Comparison of ENCODE assay signal across 19 cellular contexts in the genomic region with DNA sequence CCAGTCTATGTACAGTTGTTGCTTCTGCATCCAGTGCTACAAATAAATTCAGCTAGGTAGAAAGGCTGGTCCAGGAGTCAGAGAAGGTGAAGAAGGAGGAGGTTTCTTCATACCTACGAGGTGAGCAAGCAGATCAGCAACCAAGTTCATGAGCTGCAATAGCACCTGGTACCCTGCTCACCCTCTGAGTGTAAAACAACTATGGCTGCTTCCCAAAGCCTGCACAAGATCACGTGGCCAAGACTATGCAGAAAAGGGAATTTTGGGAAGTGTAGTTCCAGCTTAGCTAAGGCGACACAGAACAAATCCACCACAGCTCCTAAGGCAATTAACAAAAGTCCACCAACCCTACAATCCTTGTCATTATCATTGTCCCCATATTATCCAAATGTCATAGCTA.
"Had no signal": no experiment of that assay in that cellular context is flagged by ENCODE, and none has a peak within 500 bp of the region (broad histone marks: within the 10 kb centered on the region; RNA-seq: fewer than 3 reads in every experiment).

No MANE protein-coding gene starts in this region.

- H3K27ac Mint-ChIP-seq: activated CD8-positive, alpha-beta memory T cell treated with anti-CD3 and anti-CD28 coated beads, Interleukin-2, amount 10 ng/mL, durations not matched to agents 7 days and 5 days; activated naive CD8-positive, alpha-beta T cell; brain; naive thymus-derived CD8-positive, alpha-beta T cell; stimulated activated naive CD8-positive, alpha-beta T cell treated with anti-CD3 and anti-CD28 coated beads, Interleukin-15, amount 100 ng/mL, for 72 hours had no signal

- H3K4me3 Mint-ChIP-seq: activated CD8-positive, alpha-beta memory T cell treated with anti-CD3 and anti-CD28 coated beads, Interleukin-2, amount 10 ng/mL, durations not matched to agents 7 days and 5 days; activated naive CD8-positive, alpha-beta T cell; activated T-cell treated with anti-CD3 and anti-CD28 coated beads, Interleukin-2, amount 50 U/mL, for 4 hours; brain; naive thymus-derived CD8-positive, alpha-beta T cell; stimulated activated naive CD8-positive, alpha-beta T cell treated with anti-CD3 and anti-CD28 coated beads, Interleukin-15, amount 100 ng/mL, for 72 hours had no signal

- H3K4me1 ChIP-seq: esophagus squamous epithelium, heart left ventricle had no signal

- H3K27ac ChIP-seq: esophagus squamous epithelium, heart left ventricle had no signal

- H3K4me1 Mint-ChIP-seq: activated CD8-positive, alpha-beta memory T cell treated with anti-CD3 and anti-CD28 coated beads, Interleukin-2, amount 10 ng/mL, durations not matched to agents 7 days and 5 days; naive thymus-derived CD8-positive, alpha-beta T cell; stimulated activated naive CD8-positive, alpha-beta T cell treated with anti-CD3 and anti-CD28 coated beads, Interleukin-15, amount 100 ng/mL, for 72 hours had no signal

- H3K4me3 ChIP-seq: dorsolateral prefrontal cortex, esophagus squamous epithelium, heart left ventricle, mucosa of descending colon had no signal

- H3K36me3 ChIP-seq: esophagus squamous epithelium, heart left ventricle had no signal

- H3K27me3 Mint-ChIP-seq: activated CD8-positive, alpha-beta memory T cell treated with anti-CD3 and anti-CD28 coated beads, Interleukin-2, amount 10 ng/mL, durations not matched to agents 7 days and 5 days; activated naive CD8-positive, alpha-beta T cell; stimulated activated naive CD8-positive, alpha-beta T cell treated with anti-CD3 and anti-CD28 coated beads, Interleukin-15, amount 100 ng/mL, for 72 hours had no signal

- DNase-seq: activated CD4-positive, alpha-beta T cell treated with anti-CD3 and anti-CD28 coated beads, Interleukin-2, amount 50 U/mL, for 4 hours; activated CD4-positive, CD25-positive, alpha-beta regulatory T cell treated with anti-CD3 and anti-CD28 coated beads, Interleukin-2, amount 50 U/mL, for 72 hours; activated CD8-positive, alpha-beta memory T cell treated with anti-CD3 and anti-CD28 coated beads, Interleukin-2, amount 10 ng/mL, durations not matched to agents 7 days and 5 days; activated gamma-delta T cell; activated T-cell treated with anti-CD3 and anti-CD28 coated beads, Interleukin-2, amount 50 U/mL, for 4 hours; esophagus squamous epithelium; foreskin fibroblast; heart left ventricle; islet precursor cell; mammary epithelial cell; mucosa of descending colon; naive thymus-derived CD8-positive, alpha-beta T cell; stimulated activated CD4-positive, alpha-beta T cell treated with anti-CD3 and anti-CD28 coated beads, Interleukin-4, amount 100 ng/mL, for 1 hour; stimulated activated CD8-positive, alpha-beta memory T cell treated with anti-CD3 and anti-CD28 coated beads, Interleukin-4, amount 100 ng/mL, for 48 hours; stimulated activated naive CD8-positive, alpha-beta T cell treated with anti-CD3 and anti-CD28 coated beads, Interleukin-15, amount 100 ng/mL, for 72 hours had no signal

- H3K27me3 ChIP-seq: dorsolateral prefrontal cortex, heart left ventricle had no signal

- H3K36me3 Mint-ChIP-seq: activated CD8-positive, alpha-beta memory T cell treated with anti-CD3 and anti-CD28 coated beads, Interleukin-2, amount 10 ng/mL, durations not matched to agents 7 days and 5 days; activated naive CD8-positive, alpha-beta T cell; brain had no signal

- H3K9me3 ChIP-seq: esophagus squamous epithelium, mucosa of descending colon had no signal

- ATAC-seq: activated CD8-positive, alpha-beta memory T cell treated with anti-CD3 and anti-CD28 coated beads, Interleukin-2, amount 10 ng/mL, durations not matched to agents 7 days and 5 days; activated T-cell treated with anti-CD3 and anti-CD28 coated beads, Interleukin-2, amount 50 U/mL, for 4 hours; heart left ventricle; left lobe of liver; mucosa of descending colon; naive thymus-derived CD8-positive, alpha-beta T cell; stimulated activated naive CD8-positive, alpha-beta T cell treated with anti-CD3 and anti-CD28 coated beads, Interleukin-15, amount 100 ng/mL, for 72 hours had no signal
